ENCODE assay signal across 25 cellular contexts in genomic region chr17:17366235-17366634, GRCh38.
DNase-seq lines count a peak whose midpoint lies in the region; ATAC-seq, FAIRE-seq and TF ChIP-seq lines count a peak whose summit lies in the region.
"Had no signal": no experiment of that assay in that cellular context is flagged by ENCODE, and none has a peak within 500 bp of the region (broad histone marks: within the 10 kb centered on the region; RNA-seq: fewer than 3 reads in every experiment).

No MANE protein-coding gene starts in this region.

- intact Hi-C loops in HepG2 (cut with micrococcal nuclease; ENCODE audit: unreplicated experiment) = no loop called here
- intact Hi-C loops in right lobe of liver (cut with DNase I) = no loop called here
- intact Hi-C loops in gastrocnemius medialis (cut with DNase I; ENCODE audit: low total_unique reads) = loop anchor here (10.0 kb wide), 1 partner anchor 59 kb away; no protein-coding TSS in a partner anchor

- H3K4me1 ChIP-seq in HepG2 (ENCODE audit: insufficient read depth, low read length) = peaks cover 55% of the 10 kb centered on the region
- no peaks in the 10 kb centered on the region for H3K4me1 ChIP-seq in right lobe of liver
- peaks cover 0 to 4% of the 10 kb centered on the region in 2 donors for H3K4me1 ChIP-seq in gastrocnemius medialis
- H3K4me1 ChIP-seq: BE2C had no signal

- DNase-seq in HepG2 (ENCODE audit: low spot score) (no peak), right lobe of liver (no peak), glutamatergic neuron (no peak), gastrocnemius medialis (no peak), G401 (ENCODE audit: low spot score) (no peak), frontal cortex (ENCODE audit: low spot score in 2 of 2) (no peak)
- DNase-seq: 8988T; ACHN; AML-193; BE2C; CD4-positive, alpha-beta T cell; CD8-positive, alpha-beta memory T cell; DMS 273 treated with DMSO at 0.1 percent for 48 hours; DMS79; EL; H9; HFFc6 had no signal

- no peaks in the 10 kb centered on the region; a peak in 1 of 5 replicates for H3K27me3 ChIP-seq in HepG2 (ENCODE audit: control insufficient read depth in 1 of 2, insufficient read depth in 2 of 2, low read length in 2 of 2)
- no peaks in the 10 kb centered on the region for H3K27me3 ChIP-seq in right lobe of liver
- H3K27me3 ChIP-seq in gastrocnemius medialis = peaks cover 0 to 6% (median 2%) of the 10 kb centered on the region in 3 donors
- H3K27me3 ChIP-seq: BE2C; BLaER1 treated with 17β-estradiol and CSF1 and Interleukin-3, amounts not matched to agents 10 nM and 100 nM had no signal

- H3K27ac ChIP-seq in HepG2 (ENCODE audit: extremely low read length, insufficient read depth, low read length) = no peak overlapping the region
- H3K27ac ChIP-seq in right lobe of liver = no peak overlapping the region
- peak overlapping the region in 3 of 4 donors; percentile 21 to 55 (median 55) for H3K27ac ChIP-seq in gastrocnemius medialis
- H3K27ac ChIP-seq: A549; BLaER1 treated with 17β-estradiol and CSF1 and Interleukin-3, amounts not matched to agents 10 nM and 100 nM had no signal

- TF ChIP-seq POLR2A in HepG2 (IDR thresholded peaks at IDR 0.05; ENCODE audit: insufficient read depth in 1 of 2, low read depth in 2 of 2, low read length in 2 of 2) = no peak
- no peak for TF ChIP-seq POLR2A in right lobe of liver (IDR thresholded peaks at IDR 0.05)
- no peak for TF ChIP-seq POLR2A in gastrocnemius medialis (IDR thresholded peaks at IDR 0.05)

- ATAC-seq in HepG2 (no peak), right lobe of liver (no peak), gastrocnemius medialis (no peak)
- ATAC-seq: A549, GM23338, HCT116 had no signal

- CTCF ChIA-PET in HepG2 (lab: Yijun Ruan, JAX; ENCODE audit: low intra/inter-chr PET ratio, low total read pairs) = no interaction called here

- TF ChIP-seq RAD21 in HepG2 (CRISPR knock-in tag; IDR thresholded peaks at IDR 0.05) = no peak

- H3K9me3 ChIP-seq in HepG2 (ENCODE audit: low read length) = no peaks in the 10 kb centered on the region
- H3K9me3 ChIP-seq in right lobe of liver = no peaks in the 10 kb centered on the region
- H3K9me3 ChIP-seq in gastrocnemius medialis = no peaks in the 10 kb centered on the region
- H3K9me3 ChIP-seq: A549, BE2C had no signal

- TF ChIP-seq CTCF in HepG2 (CRISPR knock-in tag; IDR thresholded peaks at IDR 0.05) = no peak
- TF ChIP-seq CTCF in right lobe of liver (IDR thresholded peaks at IDR 0.05) = no peak
- no peak for TF ChIP-seq CTCF in glutamatergic neuron (IDR thresholded peaks at IDR 0.05; ENCODE audit: partially characterized antibody, unreplicated experiment)
- TF ChIP-seq CTCF in gastrocnemius medialis (IDR thresholded peaks at IDR 0.05 in 4 of 5, conservative IDR thresholded peaks at IDR 0.05 in 1 of 5) = no peak

- H2AFZ ChIP-seq in HepG2 (ENCODE audit: low read length) = no peak overlapping the region
- H2AFZ ChIP-seq: GM23338 had no signal

- peak overlapping the region; percentile 27 for H3K4me3 Mint-ChIP-seq in glutamatergic neuron (ENCODE audit: unreplicated experiment)
- H3K4me3 Mint-ChIP-seq: CD14-positive monocyte; CD4-positive, alpha-beta T cell; CD8-positive, alpha-beta memory T cell; GM23338; H9; HFFc6 had no signal

- no peaks in the 10 kb centered on the region for H3K79me2 ChIP-seq in HepG2 (ENCODE audit: insufficient read depth, low read length)

- H3K4me1 Mint-ChIP-seq in glutamatergic neuron (ENCODE audit: low read depth, unreplicated experiment) = peaks cover 17% of the 10 kb centered on the region
- H3K4me1 Mint-ChIP-seq: CD14-positive monocyte had no signal

- TF ChIP-seq EP300 in HepG2 (IDR thresholded peaks at IDR 0.05; ENCODE audit: low read depth in 2 of 2, low read length in 2 of 2) (no peak), HepG2 (CRISPR knock-in tag; IDR thresholded peaks at IDR 0.05; ENCODE audit: borderline replicate concordance) (no peak)

- peak overlapping the region; percentile 37 for H3K27ac Mint-ChIP-seq in glutamatergic neuron (ENCODE audit: unreplicated experiment)
- H3K27ac Mint-ChIP-seq: CD4-positive, alpha-beta T cell; GM23338; HFFc6 had no signal

- in situ Hi-C loops in HepG2 (cut with HindIII; ENCODE audit: extremely low pct_ligation_motif_present, low pct_unique_long_range_greater_than_20kb) (no loop called here), gastrocnemius medialis (cut with MboI; ENCODE audit: low sequenced_read_pairs in 4 of 4) (no loop called here), G401 (cut with HindIII; ENCODE audit: low sequenced_read_pairs) (no loop called here)

- H3K36me3 Mint-ChIP-seq in glutamatergic neuron (ENCODE audit: unreplicated experiment) = peaks cover 10% of the 10 kb centered on the region
- H3K36me3 Mint-ChIP-seq: CD14-positive monocyte had no signal

- no peaks in the 10 kb centered on the region for H3K36me3 ChIP-seq in HepG2 (replicated peaks in 1 of 2; ENCODE audit: control insufficient read depth in 1 of 2, insufficient read depth in 2 of 2, low read length in 2 of 2)
- H3K36me3 ChIP-seq in right lobe of liver = no peaks in the 10 kb centered on the region
- no peaks in the 10 kb centered on the region for H3K36me3 ChIP-seq in gastrocnemius medialis
- H3K36me3 ChIP-seq: BE2C; BLaER1 treated with 17β-estradiol and CSF1 and Interleukin-3, amounts not matched to agents 10 nM and 100 nM had no signal

- peaks cover 6% of the 10 kb centered on the region for H3K27me3 Mint-ChIP-seq in glutamatergic neuron (ENCODE audit: unreplicated experiment)

- no peak overlapping the region for H3K4me2 ChIP-seq in HepG2 (ENCODE audit: low read depth, low read length)
- H3K4me2 ChIP-seq: A549; BLaER1 treated with 17β-estradiol and CSF1 and Interleukin-3, amounts not matched to agents 10 nM and 100 nM; GM23338 had no signal

- FAIRE-seq in HepG2 (lab: Jason Lieb, UNC) (no peak), frontal cortex (lab: Jason Lieb, UNC) (no peak)
- FAIRE-seq: A549, D721Med, GM12891, GM18507 had no signal

- no peak overlapping the region for H3K9ac ChIP-seq in HepG2 (ENCODE audit: insufficient read depth, low read depth, low read length)
- H3K9ac ChIP-seq: BLaER1 treated with 17β-estradiol and CSF1 and Interleukin-3, amounts not matched to agents 10 nM and 100 nM had no signal

- BruUV-seq in HepG2 (replicated peaks; lab: Mats Ljungman, UMichigan) = no TSS peak

- WGBS in HepG2 (ENCODE audit: low lambda C conversion rate) = 32% methylated on average over 1 of the region's 1 CpG
- WGBS in right lobe of liver (ENCODE audit: insufficient coverage, low coverage, low lambda C conversion rate, missing lambda C conversion rate) = 45% methylated on average over 1 of the region's 1 CpG

- POLR2A ChIA-PET in HepG2 (lab: Yijun Ruan, JAX) = interaction anchor here (2.4 kb wide), 1 partner anchor 79 kb away, joined by 11 read pairs; no protein-coding TSS in a partner anchor

- H3K4me3 ChIP-seq in HepG2 (replicated peaks in 1 of 3; ENCODE audit: insufficient read depth in 1 of 3, low read depth in 2 of 3, low read length in 3 of 3) (no peak overlapping the region), right lobe of liver (no peak overlapping the region), gastrocnemius medialis (no peak overlapping the region)
- H3K4me3 ChIP-seq: A549; BLaER1 treated with 17β-estradiol and CSF1 and Interleukin-3, amounts not matched to agents 10 nM and 100 nM; GM23338 had no signal

- no peaks in the 10 kb centered on the region for H4K20me1 ChIP-seq in HepG2 (ENCODE audit: insufficient read depth, low read length)
- H4K20me1 ChIP-seq: BLaER1 treated with 17β-estradiol and CSF1 and Interleukin-3, amounts not matched to agents 10 nM and 100 nM had no signal

- H3K9me3 Mint-ChIP-seq in glutamatergic neuron (ENCODE audit: unreplicated experiment) = peaks cover 12% of the 10 kb centered on the region
- H3K9me3 Mint-ChIP-seq: CD4-positive, alpha-beta T cell; CD8-positive, alpha-beta memory T cell; GM23338; H9 had no signal

TF ChIP-seq in HepG2, 621 proteins besides CTCF, POLR2A, EP300 and RAD21:
- TF ChIP-seq CBX1 (IDR thresholded peaks at IDR 0.05; ENCODE audit: low read depth) (no peak), ZNF816 (CRISPR knock-in tag; IDR thresholded peaks at IDR 0.05; ENCODE audit: borderline replicate concordance) (no peak), ZNF616 (CRISPR knock-in tag; IDR thresholded peaks at IDR 0.05; ENCODE audit: low read depth) (no peak), ZNF430 (CRISPR knock-in tag; IDR thresholded peaks at IDR 0.05) (no peak), PHB2 (IDR thresholded peaks at IDR 0.05; ENCODE audit: partially characterized antibody) (no peak), ZNF12 (CRISPR knock-in tag; IDR thresholded peaks at IDR 0.05) (peak; percentile 87), RBAK (CRISPR knock-in tag; IDR thresholded peaks at IDR 0.05) (peak; percentile 86), HOXA7 (CRISPR knock-in tag; IDR thresholded peaks at IDR 0.05) (no peak)

Comparison
In these comparisons a context has a peak if more than half of its experiments do, and no peak if none do; other contexts are left out.
1. H3K27ac ChIP-seq: peak in gastrocnemius medialis (3 of 4); none in HepG2 (single experiment) and right lobe of liver (0 of 3).